ENCODE assay signal across 20 cellular contexts in the genomic region with DNA sequence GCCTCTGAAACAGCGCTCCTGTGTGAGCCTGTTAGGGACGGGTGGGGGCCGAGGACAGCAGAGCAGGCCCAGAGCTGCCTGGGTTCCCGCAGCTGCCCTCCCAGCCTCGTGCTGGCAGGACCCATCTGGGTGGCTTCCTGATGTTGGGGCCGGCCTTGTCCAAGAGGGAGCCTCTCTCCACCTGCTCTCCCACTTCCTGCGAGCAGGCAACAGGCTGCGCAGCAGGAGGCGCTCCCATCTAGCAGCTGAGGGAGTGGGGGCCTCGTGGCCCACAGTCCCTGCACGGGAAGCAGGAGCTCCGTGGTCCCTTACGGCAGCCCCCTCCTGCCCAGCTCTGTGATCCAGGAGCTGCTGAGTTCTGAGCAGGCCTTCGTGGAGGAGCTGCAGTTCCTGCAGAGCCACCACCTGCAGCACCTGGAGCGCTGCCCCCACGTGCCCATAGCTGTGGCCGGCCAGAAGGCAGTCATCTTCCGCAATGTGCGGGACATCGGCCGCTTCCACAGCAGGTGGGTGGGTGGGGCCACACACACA.
DNase-seq lines count a peak whose midpoint lies in the region; ATAC-seq and TF ChIP-seq lines count a peak whose summit lies in the region.
"Had no signal": no experiment of that assay in that cellular context is flagged by ENCODE, and none has a peak within 500 bp of the region (broad histone marks: within the 10 kb centered on the region; RNA-seq: fewer than 3 reads in every experiment).

No MANE protein-coding gene starts in this region.

- no peak for ATAC-seq in activated CD8-positive, alpha-beta T cell treated with anti-CD3 and anti-CD28 coated beads for 36 hours
- ATAC-seq in GM18909 (IDR thresholded peaks at IDR 0.05; ENCODE audit: poor library complexity, unreplicated experiment) = no peak
- ATAC-seq: PC-3 had no signal

- no peak overlapping the region for H2BK5ac ChIP-seq in trophoblast cell (ENCODE audit: low read depth, low read length, poor library complexity)

- H3K36me3 Mint-ChIP-seq in activated CD8-positive, alpha-beta T cell treated with anti-CD3 and anti-CD28 coated beads for 36 hours (ENCODE audit: low read depth) = peaks cover under 1% of the 10 kb centered on the region

- H4K91ac ChIP-seq in trophoblast cell (ENCODE audit: low read depth, low read length) = no peak overlapping the region

- no peak overlapping the region for H2AFZ ChIP-seq in trophoblast cell (ENCODE audit: insufficient read depth, low read length, poor library complexity)

- H4K8ac ChIP-seq in trophoblast cell (ENCODE audit: low read depth, low read length) = no peak overlapping the region

- H3K4ac ChIP-seq in trophoblast cell (ENCODE audit: low read depth, low read length) = no peak overlapping the region

- no peak for TF ChIP-seq CTCF in activated CD8-positive, alpha-beta T cell treated with anti-CD3 and anti-CD28 coated beads for 36 hours (IDR thresholded peaks at IDR 0.05)

- intact Hi-C loops in activated CD8-positive, alpha-beta T cell treated with anti-CD3 and anti-CD28 coated beads for 36 hours (cut with micrococcal nuclease) = no loop called here

- no peaks in the 10 kb centered on the region for H3K4me1 Mint-ChIP-seq in activated CD8-positive, alpha-beta T cell treated with anti-CD3 and anti-CD28 coated beads for 36 hours (ENCODE audit: low read depth)

- H3K27me3 ChIP-seq in trophoblast cell (ENCODE audit: insufficient read depth, low read length) = no peaks in the 10 kb centered on the region
- H3K27me3 ChIP-seq: esophagus squamous epithelium had no signal

- H2BK12ac ChIP-seq in trophoblast cell (ENCODE audit: low read length) = no peak overlapping the region

- H3K36me3 ChIP-seq in trophoblast cell (ENCODE audit: control insufficient read depth in 1 of 2, insufficient read depth in 2 of 2, low read length in 2 of 2) = peaks cover 8 to 10% of the 10 kb centered on the region in 2 experiments

- H2BK120ac ChIP-seq in trophoblast cell (ENCODE audit: insufficient read depth, low read length, poor library complexity) = no peak overlapping the region

- WGBS in trophoblast cell (ENCODE audit: extremely low coverage, insufficient coverage, insufficient read length) = no CpG with 5 or more reads among the region's 21 CpGs

- no peak overlapping the region for H3K4me2 ChIP-seq in trophoblast cell (ENCODE audit: low read length)

- CTCF ChIA-PET in activated CD8-positive, alpha-beta T cell treated with anti-CD3 and anti-CD28 coated beads for 36 hours (lab: Charles Lee) = no interaction called here

- no peaks in the 10 kb centered on the region for H3K4me1 ChIP-seq in trophoblast cell (ENCODE audit: control insufficient read depth in 1 of 2, insufficient read depth in 2 of 2, low read length in 2 of 2)
- H3K4me1 ChIP-seq: Caco-2, esophagus squamous epithelium had no signal

- no peak overlapping the region for H3K27ac Mint-ChIP-seq in activated CD8-positive, alpha-beta T cell treated with anti-CD3 and anti-CD28 coated beads for 36 hours

- H2AK5ac ChIP-seq in trophoblast cell (ENCODE audit: low read length) = no peak overlapping the region

- no peaks in the 10 kb centered on the region for H3K27me3 Mint-ChIP-seq in activated CD8-positive, alpha-beta T cell treated with anti-CD3 and anti-CD28 coated beads for 36 hours

- H3K18ac ChIP-seq in trophoblast cell (ENCODE audit: low read length) = no peak overlapping the region

- H3K14ac ChIP-seq in trophoblast cell (ENCODE audit: low read length) = no peak overlapping the region

- peaks cover 1% of the 10 kb centered on the region for H3K9me3 ChIP-seq in trophoblast cell (ENCODE audit: insufficient read depth, low read depth, low read length)
- H3K9me3 ChIP-seq: Caco-2, esophagus squamous epithelium had no signal

- no peak overlapping the region for H4K12ac ChIP-seq in trophoblast cell (ENCODE audit: low read depth, low read length)

- H3K27ac ChIP-seq in trophoblast cell (ENCODE audit: low read depth, low read length) = no peak overlapping the region
- H3K27ac ChIP-seq: 22Rv1, esophagus squamous epithelium, skin epidermis had no signal

- H3K4me3 Mint-ChIP-seq in activated CD8-positive, alpha-beta T cell treated with anti-CD3 and anti-CD28 coated beads for 36 hours = no peak overlapping the region

- H3K79me2 ChIP-seq in trophoblast cell (ENCODE audit: control insufficient read depth, insufficient read depth, low read length, poor library complexity) = no peaks in the 10 kb centered on the region

- H3K23ac ChIP-seq in trophoblast cell (ENCODE audit: low read length) = no peak overlapping the region

- H3K4me3 ChIP-seq in trophoblast cell (ENCODE audit: low read depth, low read length) = peak overlapping the region; percentile 14
- H3K4me3 ChIP-seq: esophagus squamous epithelium, skin epidermis had no signal

- no peaks in the 10 kb centered on the region for H3K9me3 Mint-ChIP-seq in activated CD8-positive, alpha-beta T cell treated with anti-CD3 and anti-CD28 coated beads for 36 hours

- POLR2A ChIA-PET in activated CD8-positive, alpha-beta T cell treated with anti-CD3 and anti-CD28 coated beads for 36 hours (lab: Charles Lee) = no interaction called here

- H3K9ac ChIP-seq in trophoblast cell (ENCODE audit: low read length) = no peak overlapping the region

- H3K79me1 ChIP-seq in trophoblast cell (ENCODE audit: low read length) = no peaks in the 10 kb centered on the region

- DNase-seq in activated CD4-positive, CD25-positive, alpha-beta regulatory T cell treated with anti-CD3 and anti-CD28 coated beads, Interleukin-2, amount 50 U/mL, for 72 hours = peak; percentile 28
- no peak for DNase-seq in activated CD4-positive, CD25-positive, alpha-beta regulatory T cell (lab: John Stamatoyannopoulos, UW)
- DNase-seq in NCI-H146 treated with DMSO at 0.1 percent for 48 hours (lab: John Stamatoyannopoulos, UW; ENCODE audit: unreplicated experiment) (peak; percentile 19), islet precursor cell (peak; percentile 37), trophoblast cell (peak in 1 of 2 donors; percentile 15), OCI-M2 (lab: John Stamatoyannopoulos, UW; ENCODE audit: unreplicated experiment) (no peak)
- no peak for DNase-seq in activated CD8-positive, alpha-beta T cell treated with anti-CD3 and anti-CD28 coated beads for 36 hours
- DNase-seq: activated CD8-positive, alpha-beta memory T cell treated with anti-CD3 and anti-CD28 coated beads for 24 hours; amniotic stem cell; effector CD8-positive, alpha-beta T cell; EL; esophagus squamous epithelium; NCI-H187; NCI-H82; PC-3; stimulated activated CD4-positive, alpha-beta T cell treated with anti-CD3 and anti-CD28 coated beads, Interleukin-4, amount 100 ng/mL, for 1 hour had no signal

Comparison
In these comparisons a context has a peak if more than half of its experiments do, and no peak if none do; other contexts are left out.
1. DNase-seq: peak in activated CD4-positive, CD25-positive, alpha-beta regulatory T cell treated with anti-CD3 and anti-CD28 coated beads, Interleukin-2, amount 50 U/mL, for 72 hours (single experiment), NCI-H146 treated with DMSO at 0.1 percent for 48 hours (single experiment) and islet precursor cell (single experiment); none in activated CD4-positive, CD25-positive, alpha-beta regulatory T cell (0 of 4), activated CD8-positive, alpha-beta T cell treated with anti-CD3 and anti-CD28 coated beads for 36 hours (single experiment) and OCI-M2 (single experiment).